In genomic region chr1:154329152-154329521, GRCh38 we compare ENCODE assay signal across 7 cellular contexts. TPM values are rescaled to one million over a fixed set of nuclear protein-coding genes. Genes with fewer than 3 reads are reported as not detected.
DNase-seq lines count a peak whose midpoint lies in the region; TF ChIP-seq lines count a peak whose summit lies in the region.

No MANE protein-coding gene starts in this region.

- no peak overlapping the region for H3K4me3 ChIP-seq in SU-DHL-6 (ENCODE audit: insufficient read depth, low read length, poor library complexity, severe bottlenecking)
- H3K4me3 ChIP-seq in foreskin fibroblast (ENCODE audit: low read depth in 1 of 2, low read length in 2 of 2), result peak overlapping the region; percentile 43 to 53
- H3K4me3 ChIP-seq in skin epidermis, result peak overlapping the region; percentile 27 to 76 (median 39)
- H3K4me3 ChIP-seq in SJCRH30, result no peak overlapping the region

- H3K79me2 ChIP-seq in SU-DHL-6 (ENCODE audit: insufficient read depth, low read length), result no peaks in the 10 kb centered on the region

- H3K27me3 ChIP-seq in SU-DHL-6 (ENCODE audit: low read length) (no peaks in the 10 kb centered on the region), SJCRH30 (no peaks in the 10 kb centered on the region)

- H3K27ac ChIP-seq in SU-DHL-6 (ENCODE audit: low read depth, low read length) (no peak overlapping the region), skin epidermis (peak overlapping the region in 18 of 21 experiments; percentile 24 to 97 (median 72)), SJCRH30 (no peak overlapping the region)

- H3K4me1 ChIP-seq in SJCRH30, result peaks cover 6% of the 10 kb centered on the region; the same call in 1 of the 2 replicates

- no peak overlapping the region for H2AFZ ChIP-seq in SU-DHL-6 (ENCODE audit: low read depth, low read length, severe bottlenecking)

- H3F3A ChIP-seq in SU-DHL-6 (ENCODE audit: insufficient read depth), result 0 out of 2 replicates have a peak, but pooled peaks cover 2% of the 10 kb centered on the region

- DNase-seq in foreskin fibroblast (peak in 1 of 2 donors; percentile 45), SJCRH30 (no peak), AG08396 (ENCODE audit: low spot score) (no peak)
- no peak for DNase-seq in effector CD4-positive, alpha-beta T cell

- H3K9ac ChIP-seq in SU-DHL-6 (ENCODE audit: low read length), result no peak overlapping the region

- H3K9me3 ChIP-seq in SU-DHL-6 (ENCODE audit: insufficient read depth, low read length) (no peaks in the 10 kb centered on the region), SJCRH30 (replicated peaks) (no peaks in the 10 kb centered on the region)

- H4K20me1 ChIP-seq in SU-DHL-6 (ENCODE audit: low read depth, low read length), result no peaks in the 10 kb centered on the region

- no peaks in the 10 kb centered on the region for H3K9me2 ChIP-seq in SU-DHL-6 (replicated peaks; ENCODE audit: insufficient read depth, low read length)

- H3K4me2 ChIP-seq in SU-DHL-6 (ENCODE audit: low read depth, low read length, poor library complexity, severe bottlenecking), result peak overlapping the region; percentile 82

- H3K36me3 ChIP-seq in SU-DHL-6 (ENCODE audit: low read length), result no peaks in the 10 kb centered on the region
- 0 out of 2 replicates have a peak, but pooled peaks cover 4% of the 10 kb centered on the region for H3K36me3 ChIP-seq in SJCRH30

- TF ChIP-seq CTCF in GM12874 (IDR thresholded peaks at IDR 0.05; ENCODE audit: insufficient read depth, low read depth, low read length) (0 out of 2 replicates have a peak, but pooled peaks have one; percentile 3), SU-DHL-6 (IDR thresholded peaks at IDR 0.05; ENCODE audit: insufficient read depth, low read length, poor library complexity, severe bottlenecking) (no peak), foreskin fibroblast (IDR thresholded peaks at IDR 0.05; ENCODE audit: low read depth, low read length) (peak; percentile 19)

RNA-seq across cellular contexts. Expression of gene ATP8B2, which starts 3.8 kb away (rescaled TPM):
- total RNA-seq in SJCRH30 (2014; rRNA removed; shearing (Covaris generic)), result 21.2 and 25.7 TPM in 2 replicates

RNA-seq across cellular contexts. Expression of gene AQP10, which starts 8.2 kb away (rescaled TPM):
- total RNA-seq in SJCRH30 (2014; rRNA removed; shearing (Covaris generic)), result not detected in 2 replicates

RNA-seq across cellular contexts. Expression of gene HAX1, which starts 56.7 kb away (rescaled TPM):
- 59.6 and 66.5 TPM in 2 replicates for total RNA-seq in SJCRH30 (2014; rRNA removed; shearing (Covaris generic))

Comparison
In these comparisons a context has a peak if more than half of its experiments do, and no peak if none do; other contexts are left out.
1. H3K27ac ChIP-seq: peak in skin epidermis (18 of 21); none in SU-DHL-6 (single experiment) and SJCRH30 (single experiment).
2. H3K4me3 ChIP-seq: peak in foreskin fibroblast (2 of 2) and skin epidermis (7 of 7); none in SU-DHL-6 (single experiment) and SJCRH30 (single experiment).